1 cellular context compared by ENCODE assay signal in genomic region chr18:62196079-62196478, GRCh38.
TF ChIP-seq lines count a peak whose summit lies in the region.

No MANE protein-coding gene starts in this region.

TF ChIP-seq in H1, 55 proteins besides CTCF, POLR2A, EP300 and RAD21:
- TF ChIP-seq SIX5 (IDR thresholded peaks at IDR 0.05; ENCODE audit: low read depth, low read length): no peak
